Comparison of ENCODE assay signal across 1 cellular context in genomic region chr7:142188846-142189245, GRCh38.
TF ChIP-seq lines count a peak whose summit lies in the region.

No MANE protein-coding gene starts in this region.

TF ChIP-seq in GM23338, 12 proteins besides CTCF, POLR2A, EP300 and RAD21 (continued from another document):
- TF ChIP-seq CREB1 (CRISPR knock-in tag; IDR thresholded peaks at IDR 0.05; ENCODE audit: low read depth) (no peak), ZNF462 (CRISPR knock-in tag; IDR thresholded peaks at IDR 0.05) (no peak)
